Comparison of ENCODE assay signal across 8 cellular contexts in the genomic region with DNA sequence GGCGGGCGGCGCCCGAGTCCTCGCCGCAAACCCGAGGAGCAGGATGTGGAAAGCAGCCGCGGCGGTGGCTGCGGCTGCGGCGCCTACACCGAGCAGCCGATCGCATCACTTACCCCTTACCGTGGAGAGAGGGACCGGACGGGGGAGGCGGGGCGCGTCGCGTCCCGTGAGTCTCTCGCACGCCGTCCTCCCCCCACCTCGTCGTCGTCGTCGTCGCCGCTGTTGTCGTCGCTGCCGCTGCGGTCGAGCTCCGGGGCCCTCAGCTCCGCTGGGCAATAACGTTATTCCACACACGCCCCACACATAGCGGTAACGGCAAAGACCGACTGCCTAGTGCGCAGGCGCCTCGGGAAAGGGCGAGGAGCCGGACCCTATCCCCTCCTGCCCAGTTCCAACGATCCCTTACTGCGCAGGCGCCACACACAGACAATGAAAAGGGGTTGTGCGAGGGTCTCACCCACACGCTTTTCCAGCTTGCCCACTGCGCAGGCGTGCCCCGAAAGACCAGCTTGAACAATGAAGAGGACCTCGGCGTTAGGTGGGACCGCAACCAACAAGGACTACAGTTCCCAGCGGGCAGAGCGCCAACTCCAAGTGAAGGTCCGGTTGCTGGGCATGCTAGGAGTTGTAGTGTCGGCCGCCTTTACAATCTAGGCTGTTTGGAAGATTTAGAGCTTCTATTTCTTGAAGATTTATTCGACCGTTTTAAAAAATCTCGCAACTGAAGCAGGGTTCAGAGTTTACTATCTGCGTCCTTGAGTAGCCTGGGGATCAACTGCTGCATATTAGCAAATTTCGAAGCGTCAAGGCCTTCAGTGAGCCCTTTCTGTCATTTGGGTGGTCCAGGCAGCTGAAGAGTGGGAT. TPM values are rescaled to one million over a fixed set of nuclear protein-coding genes. Genes with fewer than 3 reads are reported as not detected.
A peak's percentile ranks its signal among the peaks of the same experiment; 100 is the strongest.
DNase-seq lines count a peak whose midpoint lies in the region; ATAC-seq and TF ChIP-seq lines count a peak whose summit lies in the region.

A gene (minus strand): TSS at position 355 of the 864 bp plus-strand sequence. CDS start 30,001 bp downstream, outside the sequence.

- ATAC-seq in HG02852 (IDR thresholded peaks at IDR 0.05; ENCODE audit: unreplicated experiment) (peak; percentile 57), T-helper 17 cell (peak; percentile 72), right cardiac atrium (peak; percentile 90 to 91)

- no peaks in the 10 kb centered on the region for H3K4me1 ChIP-seq in right cardiac atrium (ENCODE audit: control insufficient read depth, insufficient read depth, low read length)
- peaks cover 42% of the 10 kb centered on the region for H3K4me1 ChIP-seq in vagina

- H3K27me3 ChIP-seq in right cardiac atrium (ENCODE audit: control insufficient read depth, insufficient read depth): no peaks in the 10 kb centered on the region
- no peaks in the 10 kb centered on the region for H3K27me3 ChIP-seq in vagina

- H3K4me3 ChIP-seq in right cardiac atrium (ENCODE audit: low read length): peak within 1 kb of the TSS; percentile 88
- peak within 1 kb of the TSS; percentile 51 to 83 for H3K4me3 ChIP-seq in vagina

- H3K36me3 ChIP-seq in vagina: no peaks in the 10 kb centered on the region

- H3K4me3 Mint-ChIP-seq in T-helper 17 cell: peak within 1 kb of the TSS; percentile 99

- in situ Hi-C loops in GM13976 (cut with MboI; ENCODE audit: low sequenced_read_pairs, unreplicated experiment): no loop called here

- peaks cover 18% of the 10 kb centered on the region for H3K4me1 Mint-ChIP-seq in T-helper 17 cell

- peak within 1 kb of the TSS; percentile 99 for H3K27ac Mint-ChIP-seq in T-helper 17 cell

- no peaks in the 10 kb centered on the region for H3K27me3 Mint-ChIP-seq in T-helper 17 cell

- intact Hi-C loops in right cardiac atrium (cut with DNase I): no loop called here
- intact Hi-C loops in vagina (cut with DNase I): no loop called here

- TF ChIP-seq CTCF in GM13976 (IDR thresholded peaks at IDR 0.05; ENCODE audit: borderline replicate concordance, control extremely low read depth, extremely low read depth, insufficient read depth, missing control alignments) (no peak), vagina (IDR thresholded peaks at IDR 0.05) (no peak)

- peak; percentile 89 for DNase-seq in GM13976 (ENCODE audit: low spot score)
- DNase-seq in NCI-H146 (lab: John Stamatoyannopoulos, UW): peak; percentile 100
- DNase-seq in T-helper 17 cell: peak; percentile 81 to 88 (median 84)
- peak; percentile 96 to 97 (median 97) for DNase-seq in right cardiac atrium
- peak; percentile 96 for DNase-seq in putamen (ENCODE audit: low spot score)
- DNase-seq in vagina (ENCODE audit: extremely low spot score in 2 of 2): peak; percentile 96

- TF ChIP-seq POLR2A in vagina (IDR thresholded peaks at IDR 0.05): peak in 1 of 2 donors; percentile 71

- peak within 1 kb of the TSS; percentile 98 for H3K27ac ChIP-seq in angular gyrus (ENCODE audit: low read depth, low read length)
- peak within 1 kb of the TSS; percentile 99 for H3K27ac ChIP-seq in right cardiac atrium (ENCODE audit: low read length)
- H3K27ac ChIP-seq in vagina: peak within 1 kb of the TSS; percentile 90

- H3K9me3 ChIP-seq in T-helper 17 cell (ENCODE audit: control insufficient read depth, low read length, poor library complexity, severe bottlenecking) (no peaks in the 10 kb centered on the region), right cardiac atrium (ENCODE audit: control insufficient read depth, low read length) (no peaks in the 10 kb centered on the region), vagina (no peaks in the 10 kb centered on the region)

- WGBS in right cardiac atrium: under 1% methylated on average over 74 of the region's 74 CpGs

- no peaks in the 10 kb centered on the region for H3K36me3 Mint-ChIP-seq in T-helper 17 cell (ENCODE audit: low read depth)

RNA-seq across cellular contexts. Expression of the gene that starts here (rescaled TPM):
- total RNA-seq in T-helper 17 cell (10 to 100 TPM; 26.0 to 26.5 TPM), right cardiac atrium (10 to 100 TPM; 37.9 to 44.3 (median 41.3) TPM), vagina (39.3 TPM)
- polyA plus RNA-seq in right cardiac atrium: 14.9 TPM

Comparison
In these comparisons a context has a peak if more than half of its experiments do, and no peak if none do; other contexts are left out.
1. Peak in every context shown above with its lines: DNase-seq, ATAC-seq, H3K4me3 ChIP-seq and H3K27ac ChIP-seq.